ENCODE assay signal across 9 cellular contexts in genomic region chr16:72203401-72203800, GRCh38. TPM values are rescaled to one million over a fixed set of nuclear protein-coding genes. Genes with fewer than 3 reads are reported as not detected.
DNase-seq lines count a peak whose midpoint lies in the region; ATAC-seq and TF ChIP-seq lines count a peak whose summit lies in the region.
"Had no signal": no experiment of that assay in that cellular context is flagged by ENCODE, and none has a peak within 500 bp of the region (broad histone marks: within the 10 kb centered on the region; RNA-seq: fewer than 3 reads in every experiment).

No MANE protein-coding gene starts in this region.

- no peaks in the 10 kb centered on the region for H3K27me3 ChIP-seq in esophagus squamous epithelium

- H3K4me1 ChIP-seq in OCI-LY7 (ENCODE audit: insufficient read depth, low read length, poor library complexity, severe bottlenecking) (peaks cover 9% of the 10 kb centered on the region), esophagus squamous epithelium (peaks cover 0 to 26% (median 15%) of the 10 kb centered on the region in 3 donors)

- H3K79me2 ChIP-seq in OCI-LY7 (ENCODE audit: insufficient read depth, low read depth, low read length): no peaks in the 10 kb centered on the region

- intact Hi-C loops in OCI-LY7 (cut with micrococcal nuclease; ENCODE audit: unreplicated experiment) (no loop called here), esophagus squamous epithelium (cut with DNase I) (no loop called here), sciatic nerve (cut with DNase I) (no loop called here)

- no TSS peak for BruUV-seq in OCI-LY7 (replicated peaks; lab: Mats Ljungman, UMichigan)

- CTCF ChIA-PET in OCI-LY7 (lab: Charles Lee; ENCODE audit: unreplicated experiment): no interaction called here

- H3K9me3 ChIP-seq in OCI-LY7 (ENCODE audit: low read length): no peaks in the 10 kb centered on the region
- no peaks in the 10 kb centered on the region for H3K9me3 ChIP-seq in esophagus squamous epithelium

- no peaks in the 10 kb centered on the region for H4K20me1 ChIP-seq in OCI-LY7 (ENCODE audit: insufficient read depth, low read length)

- no peaks in the 10 kb centered on the region for H3K36me3 ChIP-seq in OCI-LY7 (ENCODE audit: insufficient read depth, low read length)
- H3K36me3 ChIP-seq in esophagus squamous epithelium: no peaks in the 10 kb centered on the region

- peak overlapping the region; percentile 51; the same call in 1 of the 2 replicates for H2AFZ ChIP-seq in OCI-LY7 (ENCODE audit: low read length)

- H3K4me3 ChIP-seq in OCI-LY7 (ENCODE audit: low read depth, low read length, poor library complexity, severe bottlenecking) (no peak overlapping the region), esophagus squamous epithelium (no peak overlapping the region)

- peak; percentile 70 for ATAC-seq in HG02763 (IDR thresholded peaks at IDR 0.05; ENCODE audit: unreplicated experiment)
- peak; percentile 72 for ATAC-seq in sciatic nerve

- DNase-seq in activated CD4-positive, alpha-beta T cell treated with anti-CD3 and anti-CD28 coated beads for 48 hours: peak; percentile 39
- no peak for DNase-seq in activated CD4-positive, alpha-beta T cell treated with anti-CD3 and anti-CD28 coated beads, Interleukin-2, amount 50 U/mL, for 4 hours
- peak; percentile 21 for DNase-seq in OCI-LY7 (ENCODE audit: low spot score)
- DNase-seq in esophagus squamous epithelium (lab: John Stamatoyannopoulos, UW): no peak
- DNase-seq in sciatic nerve (ENCODE audit: low spot score): no peak
- DNase-seq in NCI-H226: no peak
- no peak for DNase-seq in cortex of kidney (lab: John Stamatoyannopoulos, UW)

- H3K4me2 ChIP-seq in OCI-LY7 (ENCODE audit: low read length): peak overlapping the region; percentile 11; the same call in 1 of the 2 replicates

- WGBS in esophagus squamous epithelium, 2 donors: 12 to 24% methylated on average over 6 of the region's 6 CpGs

- TF ChIP-seq CTCF in OCI-LY7 (conservative IDR thresholded peaks at IDR 0.05; ENCODE audit: low read length) (no peak), esophagus squamous epithelium (IDR thresholded peaks at IDR 0.05) (no peak)

- no peak for TF ChIP-seq POLR2A in esophagus squamous epithelium (IDR thresholded peaks at IDR 0.05)

- H3K27ac ChIP-seq in OCI-LY7 (ENCODE audit: low read depth, low read length, poor library complexity, severe bottlenecking): no peak overlapping the region
- peak overlapping the region; percentile 17 to 77 (median 58) for H3K27ac ChIP-seq in esophagus squamous epithelium
- H3K27ac ChIP-seq: C4-2B had no signal

- H3K9me2 ChIP-seq in OCI-LY7 (ENCODE audit: insufficient read depth, low read length): no peaks in the 10 kb centered on the region

- POLR2A ChIA-PET in OCI-LY7 (lab: Charles Lee): interaction anchor here (0.6 to 1.2 kb wide), 2 partner anchors 21 to 58 kb away, joined by 3 to 8 read pairs; no protein-coding TSS in a partner anchor

RNA-seq across cellular contexts. Expression of gene PMFBP1, which starts 31.4 kb away (rescaled TPM):
- total RNA-seq in OCI-LY7 (2014; rRNA removed; shearing (Covaris generic)): 2.7 and 3.1 TPM in 2 replicates
- total RNA-seq in OCI-LY7 (2022) (2.0 and 4.9 TPM in 2 replicates), esophagus squamous epithelium (1 to 10 TPM; 1.1 to 2.0 (median 1.4) TPM), sciatic nerve (0.36 TPM)

Comparison
In these comparisons a context has a peak if more than half of its experiments do, and no peak if none do; other contexts are left out.
1. DNase-seq: peak in activated CD4-positive, alpha-beta T cell treated with anti-CD3 and anti-CD28 coated beads for 48 hours (single experiment) and OCI-LY7 (single experiment); none in activated CD4-positive, alpha-beta T cell treated with anti-CD3 and anti-CD28 coated beads, Interleukin-2, amount 50 U/mL, for 4 hours (0 of 2), esophagus squamous epithelium (single experiment), sciatic nerve (single experiment), NCI-H226 (single experiment) and cortex of kidney (single experiment).